Comparison of ENCODE assay signal across 13 cellular contexts in genomic region chr19:45175663-45176345, GRCh38. TPM values are rescaled to one million over a fixed set of nuclear protein-coding genes. Genes with fewer than 3 reads are reported as not detected.
A peak's percentile ranks its signal among the peaks of the same experiment; 100 is the strongest.
DNase-seq lines count a peak whose midpoint lies in the region; ATAC-seq, FAIRE-seq and TF ChIP-seq lines count a peak whose summit lies in the region.
"Had no signal": no experiment of that assay in that cellular context is flagged by ENCODE, and none has a peak within 500 bp of the region (broad histone marks: within the 10 kb centered on the region; RNA-seq: fewer than 3 reads in every experiment).

No MANE protein-coding gene starts in this region.

- H3K4me2 ChIP-seq in IMR-90 (ENCODE audit: low read depth, low read length) = no peak overlapping the region
- no peak overlapping the region for H3K4me2 ChIP-seq in neural progenitor cell

- peaks cover 8% of the 10 kb centered on the region for H3F3A ChIP-seq in neural progenitor cell (ENCODE audit: low read depth)

- 0 out of 2 replicates have a peak, but pooled peaks cover 2% of the 10 kb centered on the region for H3K36me3 ChIP-seq in IMR-90 (ENCODE audit: control insufficient read depth, insufficient read depth, low read length)
- peaks cover 2% of the 10 kb centered on the region for H3K36me3 ChIP-seq in bronchial epithelial cell (ENCODE audit: control insufficient read depth, insufficient read depth, low read length)
- H3K36me3 ChIP-seq in neural progenitor cell = no peaks in the 10 kb centered on the region
- H3K36me3 ChIP-seq: pancreas, upper lobe of right lung had no signal

- no peak overlapping the region for H2AK9ac ChIP-seq in IMR-90 (replicated peaks; ENCODE audit: low read depth, low read length, poor library complexity)

- no peak overlapping the region for H3K14ac ChIP-seq in IMR-90 (replicated peaks; ENCODE audit: low read depth, low read length)

- H3K9me1 ChIP-seq in IMR-90 (ENCODE audit: insufficient read depth, low read length) = 0 out of 2 replicates have a peak, but pooled peaks cover 8% of the 10 kb centered on the region

- H2AFZ ChIP-seq in IMR-90 (replicated peaks; ENCODE audit: low read length, poor library complexity) (no peak overlapping the region), neural progenitor cell (replicated peaks) (no peak overlapping the region)

- TF ChIP-seq RAD21 in IMR-90 (IDR thresholded peaks at IDR 0.05; ENCODE audit: low read length) = no peak

- peak; percentile 18 for DNase-seq in activated CD8-positive, alpha-beta T cell treated with anti-CD3 and anti-CD28 coated beads, Interleukin-2, amount 10 ng/mL, durations not matched to agents 7 days and 5 days
- no peak for DNase-seq in activated CD8-positive, alpha-beta T cell treated with anti-CD3 and anti-CD28 coated beads for 36 hours
- no peak for DNase-seq in IMR-90
- DNase-seq in bronchial epithelial cell (ENCODE audit: low read depth) = peak; percentile 67
- DNase-seq in neural progenitor cell (ENCODE audit: low spot score) = no peak
- DNase-seq in posterior cingulate gyrus = no peak
- DNase-seq in LoVo (ENCODE audit: low spot score) = no peak
- no peak for DNase-seq in CD1c-positive myeloid dendritic cell (ENCODE audit: extremely low spot score)
- DNase-seq: activated naive CD4-positive, alpha-beta T cell; erythroblast; NCI-H1105; upper lobe of right lung had no signal

- POLR2A ChIA-PET in activated CD8-positive, alpha-beta T cell treated with anti-CD3 and anti-CD28 coated beads, Interleukin-2, amount 10 ng/mL, durations not matched to agents 7 days and 5 days (lab: Charles Lee) = no interaction called here
- POLR2A ChIA-PET in activated CD8-positive, alpha-beta T cell treated with anti-CD3 and anti-CD28 coated beads for 36 hours (lab: Charles Lee) = no interaction called here
- POLR2A ChIA-PET in IMR-90 (lab: Charles Lee; ENCODE audit: unreplicated experiment) = no interaction called here

- H3K9me3 ChIP-seq in IMR-90 (ENCODE audit: control insufficient read depth, insufficient read depth, low read length) (no peaks in the 10 kb centered on the region), neural progenitor cell (ENCODE audit: low read depth) (no peaks in the 10 kb centered on the region)
- H3K9me3 ChIP-seq: pancreas, upper lobe of right lung had no signal

- H4K91ac ChIP-seq in IMR-90 (ENCODE audit: insufficient read depth, low read depth, low read length) = no peak overlapping the region

- peak overlapping the region; percentile 18 for H3K27ac Mint-ChIP-seq in activated CD8-positive, alpha-beta T cell treated with anti-CD3 and anti-CD28 coated beads, Interleukin-2, amount 10 ng/mL, durations not matched to agents 7 days and 5 days
- H3K27ac Mint-ChIP-seq in activated CD8-positive, alpha-beta T cell treated with anti-CD3 and anti-CD28 coated beads for 36 hours = no peak overlapping the region
- no peak overlapping the region for H3K27ac Mint-ChIP-seq in neural progenitor cell

- in situ Hi-C loops in IMR-90 (cut with MboI; ENCODE audit: low sequenced_read_pairs) = no loop called here

- no peaks in the 10 kb centered on the region for H3K27me3 Mint-ChIP-seq in activated CD8-positive, alpha-beta T cell treated with anti-CD3 and anti-CD28 coated beads, Interleukin-2, amount 10 ng/mL, durations not matched to agents 7 days and 5 days (ENCODE audit: low read depth)
- H3K27me3 Mint-ChIP-seq in activated CD8-positive, alpha-beta T cell treated with anti-CD3 and anti-CD28 coated beads for 36 hours = no peaks in the 10 kb centered on the region
- peaks cover 6% of the 10 kb centered on the region for H3K27me3 Mint-ChIP-seq in neural progenitor cell (ENCODE audit: insufficient read depth, low read depth)

- H4K5ac ChIP-seq in IMR-90 (ENCODE audit: low read depth, low read length) = no peak overlapping the region

- BruUV-seq in IMR-90 (replicated peaks; lab: Mats Ljungman, UMichigan) = no TSS peak

- no CpG with 5 or more reads among the region's 9 CpGs for WGBS in IMR-90 (ENCODE audit: extremely low coverage in 2 of 2, insufficient read length in 1 of 2), 2 experiments

- H3K4me1 Mint-ChIP-seq in activated CD8-positive, alpha-beta T cell treated with anti-CD3 and anti-CD28 coated beads, Interleukin-2, amount 10 ng/mL, durations not matched to agents 7 days and 5 days (ENCODE audit: low read depth) = peaks cover 52% of the 10 kb centered on the region
- peaks cover 38% of the 10 kb centered on the region for H3K4me1 Mint-ChIP-seq in activated CD8-positive, alpha-beta T cell treated with anti-CD3 and anti-CD28 coated beads for 36 hours (ENCODE audit: low read depth)
- H3K4me1 Mint-ChIP-seq in neural progenitor cell = peaks cover 11% of the 10 kb centered on the region

- no peaks in the 10 kb centered on the region for H3K9me3 Mint-ChIP-seq in activated CD8-positive, alpha-beta T cell treated with anti-CD3 and anti-CD28 coated beads, Interleukin-2, amount 10 ng/mL, durations not matched to agents 7 days and 5 days (ENCODE audit: insufficient read depth)
- H3K9me3 Mint-ChIP-seq in activated CD8-positive, alpha-beta T cell treated with anti-CD3 and anti-CD28 coated beads for 36 hours = no peaks in the 10 kb centered on the region
- no peaks in the 10 kb centered on the region for H3K9me3 Mint-ChIP-seq in neural progenitor cell

- H3K23ac ChIP-seq in IMR-90 (ENCODE audit: low read depth, low read length) = no peak overlapping the region

- H2BK20ac ChIP-seq in IMR-90 (ENCODE audit: low read depth, low read length) = no peak overlapping the region

- no peak for ATAC-seq in activated CD8-positive, alpha-beta T cell treated with anti-CD3 and anti-CD28 coated beads, Interleukin-2, amount 10 ng/mL, durations not matched to agents 7 days and 5 days
- no peak for ATAC-seq in activated CD8-positive, alpha-beta T cell treated with anti-CD3 and anti-CD28 coated beads for 36 hours
- ATAC-seq in IMR-90 (ENCODE audit: low read depth) = no peak
- ATAC-seq: pancreas, upper lobe of right lung had no signal

- H3K4me3 ChIP-seq in IMR-90 (ENCODE audit: insufficient read depth, low read depth, low read length) (no peak overlapping the region), bronchial epithelial cell (ENCODE audit: low read depth, low read length) (no peak overlapping the region), neural progenitor cell (no peak overlapping the region)
- H3K4me3 ChIP-seq: pancreas, upper lobe of right lung had no signal

- H3K36me3 Mint-ChIP-seq in activated CD8-positive, alpha-beta T cell treated with anti-CD3 and anti-CD28 coated beads, Interleukin-2, amount 10 ng/mL, durations not matched to agents 7 days and 5 days (ENCODE audit: low read depth) = peaks cover 5% of the 10 kb centered on the region
- H3K36me3 Mint-ChIP-seq in activated CD8-positive, alpha-beta T cell treated with anti-CD3 and anti-CD28 coated beads for 36 hours (ENCODE audit: low read depth) = no peaks in the 10 kb centered on the region
- no peaks in the 10 kb centered on the region for H3K36me3 Mint-ChIP-seq in neural progenitor cell

- no peak overlapping the region for H4K8ac ChIP-seq in IMR-90 (ENCODE audit: low read depth in 2 of 2, low read length in 2 of 2)

- no peak overlapping the region for H2BK120ac ChIP-seq in IMR-90 (ENCODE audit: low read depth, low read length)

- no peak for TF ChIP-seq CTCF in activated CD8-positive, alpha-beta T cell treated with anti-CD3 and anti-CD28 coated beads for 36 hours (IDR thresholded peaks at IDR 0.05)
- no peak for TF ChIP-seq CTCF in IMR-90 (conservative IDR thresholded peaks at IDR 0.05; ENCODE audit: low read depth, low read length)
- no peak for TF ChIP-seq CTCF in bronchial epithelial cell (IDR thresholded peaks at IDR 0.05; ENCODE audit: insufficient read depth, low read length, severe bottlenecking)
- TF ChIP-seq CTCF in neural progenitor cell (IDR thresholded peaks at IDR 0.05) = no peak

- no peak overlapping the region for H2BK15ac ChIP-seq in IMR-90 (ENCODE audit: low read depth, low read length)

- H3K79me1 ChIP-seq in IMR-90 (ENCODE audit: low read depth in 1 of 2, low read length in 2 of 2) = peaks cover 5 to 27% of the 10 kb centered on the region in 2 experiments

- H3K4ac ChIP-seq in IMR-90 (ENCODE audit: low read depth, low read length) = no peak overlapping the region

- dilution Hi-C loops in IMR-90 (cut with HindIII; ENCODE audit: low sequenced_read_pairs, unreplicated experiment) = no loop called here

- no peak overlapping the region for H3K27ac ChIP-seq in IMR-90 (ENCODE audit: insufficient read depth, low read length)
- no peak overlapping the region for H3K27ac ChIP-seq in neural progenitor cell
- H3K27ac ChIP-seq: pancreas, upper lobe of right lung had no signal

- H3K79me2 ChIP-seq in neural progenitor cell (ENCODE audit: low read depth) = peaks cover 16% of the 10 kb centered on the region

- no peak overlapping the region for H3K56ac ChIP-seq in IMR-90 (ENCODE audit: extremely low read depth, insufficient read depth, low read length)

- intact Hi-C loops in activated CD8-positive, alpha-beta T cell treated with anti-CD3 and anti-CD28 coated beads for 36 hours (cut with micrococcal nuclease) = no loop called here
- intact Hi-C loops in IMR-90 (cut with micrococcal nuclease) = no loop called here
- intact Hi-C loops in posterior cingulate gyrus (cut with DNase I) = no loop called here

- CTCF ChIA-PET in activated CD8-positive, alpha-beta T cell treated with anti-CD3 and anti-CD28 coated beads, Interleukin-2, amount 10 ng/mL, durations not matched to agents 7 days and 5 days (lab: Charles Lee) = no interaction called here
- CTCF ChIA-PET in activated CD8-positive, alpha-beta T cell treated with anti-CD3 and anti-CD28 coated beads for 36 hours (lab: Charles Lee) = interaction anchor here (0.9 to 1.0 kb wide), 2 partner anchors 11 to 23 kb away, joined by 3 read pairs; no protein-coding TSS in a partner anchor
- CTCF ChIA-PET in IMR-90 (lab: Yijun Ruan, JAX) = no interaction called here

- H2AK5ac ChIP-seq in IMR-90 (ENCODE audit: low read depth, low read length) = no peak overlapping the region

- TF ChIP-seq POLR2A in IMR-90 (IDR thresholded peaks at IDR 0.05; ENCODE audit: low read depth, low read length) = no peak

- H3K27me3 ChIP-seq in IMR-90 (ENCODE audit: control insufficient read depth, insufficient read depth, low read length) (peaks cover 2% of the 10 kb centered on the region; the same call in 1 of the 2 replicates), bronchial epithelial cell (ENCODE audit: control insufficient read depth, insufficient read depth, low read length) (no peaks in the 10 kb centered on the region), neural progenitor cell (peaks cover 14% of the 10 kb centered on the region)
- H3K27me3 ChIP-seq: pancreas, upper lobe of right lung had no signal

- H3K9ac ChIP-seq in IMR-90 (ENCODE audit: low read depth, low read length) (no peak overlapping the region), neural progenitor cell (no peak overlapping the region)

- H3K4me3 Mint-ChIP-seq in activated CD8-positive, alpha-beta T cell treated with anti-CD3 and anti-CD28 coated beads, Interleukin-2, amount 10 ng/mL, durations not matched to agents 7 days and 5 days = peak overlapping the region; percentile 18
- no peak overlapping the region for H3K4me3 Mint-ChIP-seq in activated CD8-positive, alpha-beta T cell treated with anti-CD3 and anti-CD28 coated beads for 36 hours
- H3K4me3 Mint-ChIP-seq in neural progenitor cell = peak overlapping the region; percentile 52

- FAIRE-seq in bronchial epithelial cell (lab: Jason Lieb, UNC) = peak; percentile 62
- FAIRE-seq: pancreas had no signal

- H3K4me1 ChIP-seq in IMR-90 (ENCODE audit: control insufficient read depth, insufficient read depth, low read length) (peaks cover 6% of the 10 kb centered on the region), neural progenitor cell (peaks cover 10% of the 10 kb centered on the region)

- H4K20me1 ChIP-seq in IMR-90 (ENCODE audit: insufficient read depth, low read length) (peaks cover 4% of the 10 kb centered on the region; the same call in 1 of the 2 replicates), neural progenitor cell (ENCODE audit: low read depth) (peaks cover 12% of the 10 kb centered on the region)

- H2BK5ac ChIP-seq in IMR-90 (ENCODE audit: low read depth, low read length, poor library complexity, severe bottlenecking) = no peak overlapping the region

- H3K18ac ChIP-seq in IMR-90 (ENCODE audit: low read depth, low read length) = no peak overlapping the region

RNA-seq across cellular contexts. Expression of gene TRAPPC6A, which starts 2.2 kb away (rescaled TPM):
- 10 to 100 TPM; 54.0 to 55.5 TPM for total RNA-seq in activated CD8-positive, alpha-beta T cell treated with anti-CD3 and anti-CD28 coated beads, Interleukin-2, amount 10 ng/mL, durations not matched to agents 7 days and 5 days
- 10 to 100 TPM; 27.3 to 28.8 TPM for total RNA-seq in activated CD8-positive, alpha-beta T cell treated with anti-CD3 and anti-CD28 coated beads for 36 hours
- total RNA-seq in IMR-90 (2012; rRNA removed) (3.1 and 4.1 TPM in 2 replicates), bronchial epithelial cell (11.4 and 24.5 TPM in 2 replicates), neural progenitor cell (ENCODE audit: low replicate concordance) (24.7 and 55.1 TPM in 2 replicates)
- polyA plus RNA-seq in IMR-90 (2012; rRNA removed) = 11.9 and 13.4 TPM in 2 replicates
- 10.6 and 35.3 TPM in 2 replicates for polyA plus RNA-seq in IMR-90 (2012; cell fraction: cytosol; rRNA removed)
- 5.3 and 9.9 TPM in 2 replicates for polyA plus RNA-seq in IMR-90 (2012; cell fraction: nucleus; rRNA removed; ENCODE audit: low replicate concordance)

RNA-seq across cellular contexts. Expression of gene BLOC1S3, which starts 2.8 kb away (rescaled TPM):
- total RNA-seq in activated CD8-positive, alpha-beta T cell treated with anti-CD3 and anti-CD28 coated beads, Interleukin-2, amount 10 ng/mL, durations not matched to agents 7 days and 5 days = 10 to 100 TPM; 16.0 to 16.7 TPM
- 10 to 100 TPM in 1 of 2 experiments, 1 to 10 TPM in 1; 8.9 to 10.8 TPM for total RNA-seq in activated CD8-positive, alpha-beta T cell treated with anti-CD3 and anti-CD28 coated beads for 36 hours
- total RNA-seq in IMR-90 (2012; rRNA removed) (0.83 and 1.1 TPM in 2 replicates), bronchial epithelial cell (5.3 and 5.5 TPM in 2 replicates), neural progenitor cell (ENCODE audit: low replicate concordance) (2.0 and 3.8 TPM in 2 replicates)
- polyA plus RNA-seq in IMR-90 (2012; rRNA removed) = 4.7 and 4.9 TPM in 2 replicates
- polyA plus RNA-seq in IMR-90 (2012; cell fraction: cytosol; rRNA removed) = 3.6 and 6.5 TPM in 2 replicates
- polyA plus RNA-seq in IMR-90 (2012; cell fraction: nucleus; rRNA removed; ENCODE audit: low replicate concordance) = 4.6 and 6.9 TPM in 2 replicates

RNA-seq across cellular contexts. Expression of gene NKPD1, which starts 15.0 kb away (rescaled TPM):
- under 1 TPM; 0.16 to 0.24 TPM for total RNA-seq in activated CD8-positive, alpha-beta T cell treated with anti-CD3 and anti-CD28 coated beads, Interleukin-2, amount 10 ng/mL, durations not matched to agents 7 days and 5 days
- total RNA-seq in activated CD8-positive, alpha-beta T cell treated with anti-CD3 and anti-CD28 coated beads for 36 hours = under 1 TPM; 0.07 to 0.16 TPM
- total RNA-seq in IMR-90 (2012; rRNA removed) (under 0.01 TPM in 2 replicates), bronchial epithelial cell (0.53 and 1.0 TPM in 2 replicates), neural progenitor cell (ENCODE audit: low replicate concordance) (0.02 and 0.19 TPM in 2 replicates)
- 0.09 and 0.14 TPM in 2 replicates for polyA plus RNA-seq in IMR-90 (2012; rRNA removed)
- polyA plus RNA-seq in IMR-90 (2012; cell fraction: cytosol; rRNA removed) = 0.06 and 0.14 TPM in 2 replicates
- 0.15 and 0.71 TPM in 2 replicates for polyA plus RNA-seq in IMR-90 (2012; cell fraction: nucleus; rRNA removed; ENCODE audit: low replicate concordance)
- total RNA-seq: upper lobe of right lung had no signal

Comparison
In these comparisons a context has a peak if more than half of its experiments do, and no peak if none do; other contexts are left out.
1. DNase-seq: peak in activated CD8-positive, alpha-beta T cell treated with anti-CD3 and anti-CD28 coated beads, Interleukin-2, amount 10 ng/mL, durations not matched to agents 7 days and 5 days (single experiment) and bronchial epithelial cell (single experiment); none in activated CD8-positive, alpha-beta T cell treated with anti-CD3 and anti-CD28 coated beads for 36 hours (single experiment), IMR-90 (single experiment), neural progenitor cell (single experiment), posterior cingulate gyrus (0 of 10), LoVo (single experiment) and CD1c-positive myeloid dendritic cell (single experiment).